In the genomic region with DNA sequence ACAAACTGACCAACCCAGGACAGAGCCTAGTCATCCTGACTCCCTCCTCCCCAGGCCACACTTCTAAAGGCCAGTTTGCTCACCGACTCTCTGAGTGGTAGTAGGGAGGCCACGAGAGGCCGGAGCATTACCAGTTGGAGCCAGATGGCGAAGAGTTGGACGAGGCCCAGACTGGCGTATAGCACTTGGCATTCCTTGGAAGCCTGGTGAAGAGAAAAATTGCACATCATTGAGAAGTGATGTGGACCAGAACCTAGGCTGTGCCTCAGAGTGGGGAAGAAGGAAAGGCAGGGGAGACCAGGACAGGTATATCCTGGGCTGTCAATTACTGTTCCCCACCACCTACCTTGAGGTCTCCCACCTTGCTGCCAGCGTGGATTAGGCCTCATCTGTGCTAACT, we compare ENCODE assay signal across 32 cellular contexts. TPM values are rescaled to one million over a fixed set of nuclear protein-coding genes. Genes with fewer than 3 reads are reported as not detected.
DNase-seq lines count a peak whose midpoint lies in the region; ATAC-seq, FAIRE-seq and TF ChIP-seq lines count a peak whose summit lies in the region.
"Had no signal": no experiment of that assay in that cellular context is flagged by ENCODE, and none has a peak within 500 bp of the region (broad histone marks: within the 10 kb centered on the region; RNA-seq: fewer than 3 reads in every experiment).

No MANE protein-coding gene starts in this region.

- peaks cover 69% of the 10 kb centered on the region for H3K36me3 ChIP-seq in MM.1S (replicated peaks; ENCODE audit: insufficient read depth, low read length)
- peaks cover 69 to 93% (median 87%) of the 10 kb centered on the region in 4 experiments for H3K36me3 ChIP-seq in H1 (ENCODE audit: control insufficient read depth in 2 of 4, insufficient read depth in 4 of 4, low read length in 3 of 4)
- H3K36me3 ChIP-seq in upper lobe of right lung: peaks cover 96% of the 10 kb centered on the region

- peaks cover 17% of the 10 kb centered on the region for H3K36me3 Mint-ChIP-seq in activated naive CD8-positive, alpha-beta T cell
- H3K36me3 Mint-ChIP-seq in activated naive CD8-positive, alpha-beta T cell treated with anti-CD3 and anti-CD28 coated beads for 36 hours: peaks cover 74% of the 10 kb centered on the region

- no peak overlapping the region for H3K56ac ChIP-seq in H1 (replicated peaks; ENCODE audit: insufficient read length, low read depth, low read length)

- no peak for TF ChIP-seq EP300 in H1 (IDR thresholded peaks at IDR 0.05; ENCODE audit: borderline replicate concordance in 1 of 2, low read depth in 2 of 2, low read length in 2 of 2)

- no peak overlapping the region for H3K4ac ChIP-seq in H1 (replicated peaks; ENCODE audit: insufficient read length, low read depth, low read length)

- TF ChIP-seq CTCF in MM.1S (IDR thresholded peaks at IDR 0.05; ENCODE audit: low read length) (no peak), H1 (IDR thresholded peaks at IDR 0.05; ENCODE audit: control extremely low read depth in 1 of 3, insufficient read depth in 1 of 3, low read depth in 1 of 3, low read length in 3 of 3) (no peak), upper lobe of right lung (IDR thresholded peaks at IDR 0.05) (no peak)

- H3K4me3 ChIP-seq in MM.1S (ENCODE audit: low read length): no peak overlapping the region
- no peak overlapping the region for H3K4me3 ChIP-seq in H1 (ENCODE audit: extremely low read depth in 1 of 4, insufficient read depth in 2 of 4, low read depth in 3 of 4, low read length in 4 of 4)
- H3K4me3 ChIP-seq in upper lobe of right lung: no peak overlapping the region
- H3K4me3 ChIP-seq: BLaER1 treated with 17β-estradiol and CSF1 and Interleukin-3, amounts not matched to agents 10 nM and 100 nM; GM23248; PC-9; SJCRH30 had no signal

- POLR2A ChIA-PET in H1 (lab: Charles Lee; ENCODE audit: partially characterized antibody): interaction anchor here (1.1 to 7.9 kb wide), 3 partner anchors 9 to 100 kb away, joined by 3 to 92 read pairs (median 3); no protein-coding TSS in a partner anchor

- H2AFZ ChIP-seq in MM.1S (ENCODE audit: low read length) (no peak overlapping the region), H1 (ENCODE audit: low read length) (no peak overlapping the region)
- H2AFZ ChIP-seq: GM23248, PC-9 had no signal

- H3K14ac ChIP-seq in H1 (ENCODE audit: insufficient read length): no peak overlapping the region

- H2BK5ac ChIP-seq in H1 (ENCODE audit: low read depth, low read length): no peak overlapping the region

- intact Hi-C loops in upper lobe of right lung (cut with DNase I): no loop called here

- H3K27me3 Mint-ChIP-seq in activated naive CD8-positive, alpha-beta T cell: no peaks in the 10 kb centered on the region
- no peaks in the 10 kb centered on the region for H3K27me3 Mint-ChIP-seq in activated naive CD8-positive, alpha-beta T cell treated with anti-CD3 and anti-CD28 coated beads for 36 hours
- H3K27me3 Mint-ChIP-seq: CD4-positive, alpha-beta memory T cell had no signal

- no peak overlapping the region for H2BK120ac ChIP-seq in H1 (replicated peaks; ENCODE audit: low read depth, low read length)

- no peak overlapping the region for H2BK12ac ChIP-seq in H1 (ENCODE audit: low read depth, low read length)

- no peaks in the 10 kb centered on the region for H3K23me2 ChIP-seq in H1 (ENCODE audit: low read depth, low read length)

- H3K9me2 ChIP-seq in MM.1S (replicated peaks; ENCODE audit: insufficient read depth, low read length): no peaks in the 10 kb centered on the region

- H2BK20ac ChIP-seq in H1 (ENCODE audit: low read length): no peak overlapping the region

- peaks cover 54% of the 10 kb centered on the region for H4K20me1 ChIP-seq in MM.1S (ENCODE audit: insufficient read depth, low read length)
- H4K20me1 ChIP-seq in H1 (replicated peaks in 1 of 2; ENCODE audit: control insufficient read depth in 1 of 2, insufficient read depth in 2 of 2, low read length in 2 of 2): peaks cover 10 to 27% of the 10 kb centered on the region in 2 experiments

- DNase-seq in activated naive CD8-positive, alpha-beta T cell treated with anti-CD3 and anti-CD28 coated beads for 36 hours: no peak
- DNase-seq in MM.1S: no peak
- no peak for DNase-seq in H1 (ENCODE audit: low read depth in 1 of 2, low spot score in 2 of 2)
- DNase-seq in upper lobe of right lung: no peak
- DNase-seq in activated CD8-positive, alpha-beta memory T cell treated with anti-CD3 and anti-CD28 coated beads, Interleukin-2, amount 50 U/mL, for 4 hours: no peak
- DNase-seq in UCSD-AML1 (lab: John Stamatoyannopoulos, UW; ENCODE audit: unreplicated experiment): no peak
- DNase-seq in activated gamma-delta T cell treated with Interleukin-2 at 50 U/mL for 16 hours: no peak
- DNase-seq: CD4-positive, alpha-beta memory T cell; COR-L47; DMS79; EL; GF-D8; GM23248; H9; KBM-7; NCI-H1048; NCI-H1417; NCI-H187; NCI-H2081 treated with DMSO at 0.1 percent for 48 hours; NCI-H2171; NCI-H226; NCI-H524; NCI-H774; NK-92 treated with Interleukin-12 subunit alpha and Interleukin-12 subunit beta, amount 100 ng/mL, for 24 hours; PC-9; SJCRH30 had no signal

- H3K9ac ChIP-seq in MM.1S (ENCODE audit: low read length) (no peak overlapping the region), H1 (replicated peaks in 1 of 4; ENCODE audit: extremely low read depth in 1 of 4, low read depth in 3 of 4, low read length in 3 of 4) (no peak overlapping the region)
- H3K9ac ChIP-seq: BLaER1 treated with 17β-estradiol and CSF1 and Interleukin-3, amounts not matched to agents 10 nM and 100 nM; GM23248 had no signal

- no peak overlapping the region for H3K23ac ChIP-seq in H1 (ENCODE audit: insufficient read length)

- H3K4me3 Mint-ChIP-seq in activated naive CD8-positive, alpha-beta T cell: no peak overlapping the region
- no peak overlapping the region for H3K4me3 Mint-ChIP-seq in activated naive CD8-positive, alpha-beta T cell treated with anti-CD3 and anti-CD28 coated beads for 36 hours
- H3K4me3 Mint-ChIP-seq: CD4-positive, alpha-beta memory T cell; H9 had no signal

- H3K4me1 ChIP-seq in MM.1S (ENCODE audit: low read length) (peaks cover 44% of the 10 kb centered on the region), H1 (replicated peaks in 1 of 4; ENCODE audit: control insufficient read depth in 3 of 4, insufficient read depth in 4 of 4, low read length in 3 of 4) (no peaks in the 10 kb centered on the region), upper lobe of right lung (no peaks in the 10 kb centered on the region)
- H3K4me1 ChIP-seq: BLaER1 treated with 17β-estradiol and CSF1 and Interleukin-3, amounts not matched to agents 10 nM and 100 nM; SJCRH30 had no signal

- no peak overlapping the region for H3K18ac ChIP-seq in H1 (ENCODE audit: extremely low read depth, low read length)

- H3K4me2 ChIP-seq in MM.1S (ENCODE audit: low read depth, low read length) (no peak overlapping the region), H1 (ENCODE audit: insufficient read depth in 1 of 2, low read depth in 2 of 2, low read length in 2 of 2) (no peak overlapping the region)
- H3K4me2 ChIP-seq: BLaER1 treated with 17β-estradiol and CSF1 and Interleukin-3, amounts not matched to agents 10 nM and 100 nM; PC-9 had no signal

- H4K91ac ChIP-seq in H1 (replicated peaks; ENCODE audit: insufficient read length, low read length): no peak overlapping the region

- peaks cover 96% of the 10 kb centered on the region for H3F3A ChIP-seq in MM.1S (ENCODE audit: insufficient read depth, low read length)

- no peaks in the 10 kb centered on the region for H3K9me3 Mint-ChIP-seq in activated naive CD8-positive, alpha-beta T cell (ENCODE audit: low read depth)
- H3K9me3 Mint-ChIP-seq in activated naive CD8-positive, alpha-beta T cell treated with anti-CD3 and anti-CD28 coated beads for 36 hours: no peaks in the 10 kb centered on the region
- H3K9me3 Mint-ChIP-seq: CD4-positive, alpha-beta memory T cell; H9 had no signal

- peak; percentile 45 for ATAC-seq in upper lobe of right lung
- ATAC-seq: Right ventricle myocardium inferior, SK-N-SH treated with all-trans-retinoic acid at 6 μM for 48 hours had no signal

- no peak overlapping the region for H4K8ac ChIP-seq in H1 (ENCODE audit: extremely low read depth, insufficient read depth, low read length)

- H3K4me1 Mint-ChIP-seq in activated naive CD8-positive, alpha-beta T cell (ENCODE audit: low read depth): peaks cover 4% of the 10 kb centered on the region
- H3K4me1 Mint-ChIP-seq in activated naive CD8-positive, alpha-beta T cell treated with anti-CD3 and anti-CD28 coated beads for 36 hours: peaks cover 26% of the 10 kb centered on the region
- H3K4me1 Mint-ChIP-seq: H9 had no signal

- H2BK15ac ChIP-seq in H1 (ENCODE audit: low read length): no peak overlapping the region

- no peak for FAIRE-seq in H1 (lab: Jason Lieb, UNC)
- FAIRE-seq: A204.1, GM18507 had no signal

- peak overlapping the region; percentile 46 for H3K27ac Mint-ChIP-seq in activated naive CD8-positive, alpha-beta T cell
- no peak overlapping the region for H3K27ac Mint-ChIP-seq in activated naive CD8-positive, alpha-beta T cell treated with anti-CD3 and anti-CD28 coated beads for 36 hours
- H3K27ac Mint-ChIP-seq: CD4-positive, alpha-beta memory T cell; H9 had no signal

- no peak for TF ChIP-seq RAD21 in H1 (IDR thresholded peaks at IDR 0.05 in 1 of 2, conservative IDR thresholded peaks at IDR 0.05 in 1 of 2; ENCODE audit: low read depth in 2 of 2, low read length in 2 of 2)

- H3K27me3 ChIP-seq in MM.1S (replicated peaks; ENCODE audit: insufficient read depth, low read length): no peaks in the 10 kb centered on the region
- no peaks in the 10 kb centered on the region for H3K27me3 ChIP-seq in H1 (replicated peaks in 1 of 4; ENCODE audit: control insufficient read depth in 3 of 4, extremely low read depth in 1 of 4, insufficient read depth in 3 of 4, low read length in 3 of 4)
- H3K27me3 ChIP-seq in upper lobe of right lung: no peaks in the 10 kb centered on the region
- H3K27me3 ChIP-seq: BLaER1 treated with 17β-estradiol and CSF1 and Interleukin-3, amounts not matched to agents 10 nM and 100 nM; SJCRH30 had no signal

- TF ChIP-seq POLR2A in H1 (IDR thresholded peaks at IDR 0.05; ENCODE audit: control extremely low read depth in 1 of 2, low read depth in 2 of 2, low read length in 2 of 2): no peak

- peak overlapping the region; percentile 94; the same call in 1 of the 2 replicates for H3K27ac ChIP-seq in MM.1S (ENCODE audit: low read length)
- H3K27ac ChIP-seq in H1 (ENCODE audit: low read depth, low read length): no peak overlapping the region
- H3K27ac ChIP-seq in upper lobe of right lung: no peak overlapping the region
- H3K27ac ChIP-seq: BLaER1 treated with 17β-estradiol and CSF1 and Interleukin-3, amounts not matched to agents 10 nM and 100 nM; GM23248; PC-9; SJCRH30 had no signal

- H3K79me2 ChIP-seq in MM.1S (ENCODE audit: low read length) (peaks cover 93% of the 10 kb centered on the region), H1 (ENCODE audit: control insufficient read depth in 1 of 2, insufficient read depth in 2 of 2, low read length in 2 of 2) (0 out of 4 replicates have a peak, but pooled peaks cover 0 to 4% of the 10 kb centered on the region in 2 experiments)

- H4K5ac ChIP-seq in H1 (ENCODE audit: insufficient read length, low read depth, low read length): no peak overlapping the region

- H2AK5ac ChIP-seq in H1 (ENCODE audit: low read depth, low read length): no peak overlapping the region

- H3K79me1 ChIP-seq in H1 (ENCODE audit: low read depth, low read length): no peaks in the 10 kb centered on the region; the same call in 1 of the 2 replicates

- WGBS in H1 (ENCODE audit: extremely low coverage in 1 of 2, insufficient coverage in 1 of 2, insufficient read length in 1 of 2, insufficient replicate concordance in 2 of 2, low coverage in 1 of 2, low lambda C conversion rate in 2 of 2, missing lambda C conversion rate in 1 of 2), 2 experiments: 94% methylated on average over 7 of the region's 7 CpGs; no CpG with 5 or more reads in 1 of the 2 experiments

- CTCF ChIA-PET in H1 (lab: Charles Lee; ENCODE audit: partially characterized antibody): interaction anchor here (1.3 kb wide), 1 partner anchor 10 kb away, joined by 4 read pairs; no protein-coding TSS in a partner anchor

- H3K9me3 ChIP-seq in MM.1S (replicated peaks; ENCODE audit: insufficient read depth, low read length) (no peaks in the 10 kb centered on the region), H1 (ENCODE audit: insufficient read depth in 2 of 2, low read depth in 1 of 2, low read length in 1 of 2) (no peaks in the 10 kb centered on the region), upper lobe of right lung (no peaks in the 10 kb centered on the region)
- H3K9me3 ChIP-seq: BLaER1 treated with 17β-estradiol and CSF1 and Interleukin-3, amounts not matched to agents 10 nM and 100 nM; SJCRH30 had no signal

RNA-seq across cellular contexts. Expression of gene PABPC4, which starts 12.2 kb away (rescaled TPM):
- 100 to 1,000 TPM; 445 to 490 TPM for total RNA-seq in activated naive CD8-positive, alpha-beta T cell treated with anti-CD3 and anti-CD28 coated beads for 36 hours
- 333 and 341 TPM in 2 replicates for total RNA-seq in H1 (2021; fragmentation: NEBNext Ultra II Directional; extraction: Animal tissue kit (Norgen Biotek cat#: 25700))
- polyA plus RNA-seq in H1 (2011; rRNA removed): 147 and 172 TPM in 2 replicates
- polyA plus RNA-seq in H1 (2011; cell fraction: cytosol; rRNA removed): 128 TPM
- polyA plus RNA-seq in H1 (2011; cell fraction: nucleus; rRNA removed): 357 TPM
- polyA plus RNA-seq in H1 (2012, experiment 1 of 2): 163 to 196 TPM (median 184 TPM) in 4 replicates
- 85.0 TPM for polyA plus RNA-seq in H1 (2012, experiment 2 of 2)
- polyA plus RNA-seq in H1 (2013, experiment 1 of 2): 245 TPM
- 239 TPM for polyA plus RNA-seq in H1 (2013, experiment 2 of 2)
- polyA minus RNA-seq in H1 (2011; rRNA and poly(A)+ RNA removed): 126 and 154 TPM in 2 replicates
- polyA minus RNA-seq in H1 (2011; cell fraction: cytosol; rRNA and poly(A)+ RNA removed): 186 TPM
- polyA minus RNA-seq in H1 (2011; cell fraction: nucleus; rRNA and poly(A)+ RNA removed): 139 TPM
- 199 TPM for total RNA-seq in upper lobe of right lung
